1 cellular context compared by ENCODE assay signal in genomic region chr14:102690509-102691286, GRCh38.
TF ChIP-seq lines count a peak whose summit lies in the region.

No MANE protein-coding gene starts in this region.

TF ChIP-seq in HepG2, 621 proteins besides CTCF, POLR2A, EP300 and RAD21 (continued from another document):
- no peak for TF ChIP-seq ZBTB10 (CRISPR knock-in tag; IDR thresholded peaks at IDR 0.05; ENCODE audit: borderline replicate concordance)
- no peak for TF ChIP-seq SIX4 (CRISPR knock-in tag; IDR thresholded peaks at IDR 0.05)
- TF ChIP-seq HIVEP1 (CRISPR knock-in tag; IDR thresholded peaks at IDR 0.05), result no peak
- no peak for TF ChIP-seq ZNF274 (CRISPR knock-in tag; IDR thresholded peaks at IDR 0.05)
- TF ChIP-seq HIC2 (CRISPR knock-in tag; IDR thresholded peaks at IDR 0.05; ENCODE audit: low read depth), result no peak
- no peak for TF ChIP-seq SRSF9 (IDR thresholded peaks at IDR 0.05; ENCODE audit: borderline replicate concordance, insufficient read depth, low read depth, low read length, poor library complexity, severe bottlenecking)
- TF ChIP-seq NFE2 (CRISPR knock-in tag; IDR thresholded peaks at IDR 0.05), result no peak
- no peak for TF ChIP-seq ZNF354B (CRISPR knock-in tag; IDR thresholded peaks at IDR 0.05)
- TF ChIP-seq, protein P1, sequence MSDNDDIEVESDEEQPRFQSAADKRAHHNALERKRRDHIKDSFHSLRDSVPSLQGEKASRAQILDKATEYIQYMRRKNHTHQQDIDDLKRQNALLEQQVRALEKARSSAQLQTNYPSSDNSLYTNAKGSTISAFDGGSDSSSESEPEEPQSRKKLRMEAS (IDR thresholded peaks at IDR 0.05), result 0 out of 2 replicates have a peak, but pooled peaks have one; percentile 22
- TF ChIP-seq MEIS2 (CRISPR knock-in tag; IDR thresholded peaks at IDR 0.05), result no peak
- TF ChIP-seq BCL6 (CRISPR knock-in tag; IDR thresholded peaks at IDR 0.05), result 0 out of 2 replicates have a peak, but pooled peaks have one; percentile 60
- peak; percentile 63; the same call in 1 of the 2 replicates for TF ChIP-seq HMG20A (CRISPR knock-in tag; IDR thresholded peaks at IDR 0.05; ENCODE audit: borderline replicate concordance)
- peak; percentile 95 for TF ChIP-seq CEBPB (IDR thresholded peaks at IDR 0.05; ENCODE audit: borderline replicate concordance, low read depth, low read length)
- 0 out of 2 replicates have a peak, but pooled peaks have one; percentile 59 for TF ChIP-seq ZNF124 (CRISPR knock-in tag; IDR thresholded peaks at IDR 0.05)
- TF ChIP-seq RCOR2 (CRISPR knock-in tag; IDR thresholded peaks at IDR 0.05), result peak; percentile 74
- TF ChIP-seq ZNF800 (CRISPR knock-in tag; IDR thresholded peaks at IDR 0.05), result no peak
- TF ChIP-seq, protein P2, sequence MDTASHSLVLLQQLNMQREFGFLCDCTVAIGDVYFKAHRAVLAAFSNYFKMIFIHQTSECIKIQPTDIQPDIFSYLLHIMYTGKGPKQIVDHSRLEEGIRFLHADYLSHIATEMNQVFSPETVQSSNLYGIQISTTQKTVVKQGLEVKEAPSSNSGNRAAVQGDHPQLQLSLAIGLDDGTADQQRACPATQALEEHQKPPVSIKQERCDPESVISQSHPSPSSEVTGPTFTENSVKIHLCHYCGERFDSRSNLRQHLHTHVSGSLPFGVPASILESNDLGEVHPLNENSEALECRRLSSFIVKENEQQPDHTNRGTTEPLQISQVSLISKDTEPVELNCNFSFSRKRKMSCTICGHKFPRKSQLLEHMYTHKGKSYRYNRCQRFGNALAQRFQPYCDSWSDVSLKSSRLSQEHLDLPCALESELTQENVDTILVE (CRISPR knock-in tag; IDR thresholded peaks at IDR 0.05), result peak; percentile 73; the same call in 1 of the 2 replicates
- no peak for TF ChIP-seq PCBP2 (optimal IDR thresholded peaks at IDR 0.05; ENCODE audit: low read depth, low read length, poor library complexity, severe bottlenecking)
- TF ChIP-seq ZSCAN5A (CRISPR knock-in tag; IDR thresholded peaks at IDR 0.05; ENCODE audit: borderline replicate concordance), result peak; percentile 66; the same call in 1 of the 2 replicates
- TF ChIP-seq TCF12 (IDR thresholded peaks at IDR 0.05), result no peak
- no peak for TF ChIP-seq TCF12 (CRISPR knock-in tag; IDR thresholded peaks at IDR 0.05)
- TF ChIP-seq ZNF782 (CRISPR knock-in tag; IDR thresholded peaks at IDR 0.05; ENCODE audit: borderline replicate concordance), result no peak
- peak; percentile 83; the same call in 1 of the 2 replicates for TF ChIP-seq AHDC1 (CRISPR knock-in tag; IDR thresholded peaks at IDR 0.05; ENCODE audit: borderline replicate concordance)
- peak; percentile 66 for TF ChIP-seq SAP130 (CRISPR knock-in tag; IDR thresholded peaks at IDR 0.05; ENCODE audit: low read depth)
- TF ChIP-seq KIAA2018 (CRISPR knock-in tag; IDR thresholded peaks at IDR 0.05; ENCODE audit: borderline replicate concordance), result no peak
- TF ChIP-seq SMAD3 (CRISPR knock-in tag; IDR thresholded peaks at IDR 0.05), result peak; percentile 73; the same call in 1 of the 2 replicates
- TF ChIP-seq TARDBP (CRISPR knock-in tag; IDR thresholded peaks at IDR 0.05), result peak; percentile 83
- peak; percentile 88 for TF ChIP-seq ZMYM4 (CRISPR knock-in tag; IDR thresholded peaks at IDR 0.05)
- TF ChIP-seq HNF4A (CRISPR knock-in tag; IDR thresholded peaks at IDR 0.05), result peak; percentile 56
